28 cellular contexts compared by ENCODE assay signal in genomic region chr19:18889949-18890745, GRCh38. TPM values are rescaled to one million over a fixed set of nuclear protein-coding genes. Genes with fewer than 3 reads are reported as not detected.
"Had no signal": no experiment of that assay in that cellular context is flagged by ENCODE, and none has a peak within 500 bp of the region (broad histone marks: within the 10 kb centered on the region; RNA-seq: fewer than 3 reads in every experiment).

No MANE protein-coding gene starts in this region.

- H3K4me2 ChIP-seq: smooth muscle cell had no signal

- H3K36me3 ChIP-seq: esophagus squamous epithelium, heart right ventricle, pancreas, suprapubic skin, thyroid gland had no signal

- H3K9me3 Mint-ChIP-seq: effector memory CD8-positive, alpha-beta T cell; memory B cell; natural killer cell; stimulated activated naive CD8-positive, alpha-beta T cell treated with anti-CD3 and anti-CD28 coated beads, Interleukin-15, amount 100 ng/mL, for 72 hours had no signal

- H3K9me3 ChIP-seq: esophagus squamous epithelium, heart right ventricle, pancreas, suprapubic skin, thyroid gland had no signal

- H3K27ac ChIP-seq: coronary artery, esophagus squamous epithelium, heart right ventricle, pancreas, suprapubic skin, thyroid gland had no signal

- DNase-seq: central memory CD4-positive, alpha-beta T cell; dermis blood vessel endothelial cell; effector memory CD8-positive, alpha-beta T cell; erythroblast; esophagus squamous epithelium; foreskin melanocyte; glutamatergic neuron; heart right ventricle; hypothalamus; natural killer cell; occipital lobe; pancreas; stimulated activated CD4-positive, alpha-beta T cell treated with anti-CD3 and anti-CD28 coated beads, Interleukin-12 subunit alpha, Interleukin-12 subunit beta, amount 100 ng/mL, for 4 hours; stimulated activated CD4-positive, alpha-beta T cell treated with anti-CD3 and anti-CD28 coated beads, Interleukin-1b, Interleukin-23, amount 100 ng/mL, for 48 hours; stimulated activated CD4-positive, alpha-beta T cell treated with anti-CD3 and anti-CD28 coated beads, Interleukin-4, amount 100 ng/mL, for 1 hour; stimulated activated CD8-positive, alpha-beta memory T cell treated with anti-CD3 and anti-CD28 coated beads, Interleukin-4, amount 100 ng/mL, for 48 hours; stimulated activated naive CD4-positive, alpha-beta T cell; stimulated activated naive CD8-positive, alpha-beta T cell treated with anti-CD3 and anti-CD28 coated beads, Interleukin-15, amount 100 ng/mL, for 72 hours; thyroid gland; trophoblast cell had no signal

- ATAC-seq: effector memory CD8-positive, alpha-beta T cell; heart right ventricle; left lobe of liver; natural killer cell; pancreas; sciatic nerve; stimulated activated naive CD8-positive, alpha-beta T cell treated with anti-CD3 and anti-CD28 coated beads, Interleukin-15, amount 100 ng/mL, for 72 hours had no signal

- H3K4me3 ChIP-seq: coronary artery, esophagus squamous epithelium, heart right ventricle, lung, pancreas, smooth muscle cell, suprapubic skin, thyroid gland had no signal

- H3K4me3 Mint-ChIP-seq: effector memory CD8-positive, alpha-beta T cell; memory B cell; natural killer cell; stimulated activated naive CD8-positive, alpha-beta T cell treated with anti-CD3 and anti-CD28 coated beads, Interleukin-15, amount 100 ng/mL, for 72 hours had no signal

- H3K4me1 Mint-ChIP-seq: natural killer cell had no signal

- H3K4me1 ChIP-seq: pancreas had no signal

- H3K27ac Mint-ChIP-seq: effector memory CD8-positive, alpha-beta T cell; memory B cell; natural killer cell; stimulated activated naive CD8-positive, alpha-beta T cell treated with anti-CD3 and anti-CD28 coated beads, Interleukin-15, amount 100 ng/mL, for 72 hours had no signal

- H3K36me3 Mint-ChIP-seq: memory B cell, natural killer cell had no signal

- H3K27me3 ChIP-seq: thyroid gland had no signal

RNA-seq across cellular contexts. Expression of gene CERS1, which starts 5.8 kb away (rescaled TPM):
- total RNA-seq: mononuclear cell, natural killer cell had no signal
